17 cellular contexts compared by ENCODE assay signal in the genomic region with DNA sequence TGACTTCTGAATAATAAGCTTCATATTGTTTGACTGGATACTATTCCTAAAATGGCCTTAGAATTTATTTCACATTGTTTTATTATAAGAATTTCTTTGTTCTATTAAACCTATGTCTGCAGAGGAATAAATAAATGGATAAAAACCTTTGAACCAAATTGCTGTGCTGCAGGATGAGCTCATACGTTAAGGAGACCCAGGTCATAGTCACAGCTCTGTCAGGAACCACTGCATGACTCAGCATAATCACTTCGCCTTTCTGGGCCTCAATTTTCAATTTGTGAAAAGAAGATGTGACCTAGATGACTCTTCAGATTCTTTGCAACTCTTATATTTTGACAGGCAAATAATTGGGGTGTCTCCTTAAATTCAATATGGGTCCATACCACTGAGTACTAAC. TPM values are rescaled to one million over a fixed set of nuclear protein-coding genes. Genes with fewer than 3 reads are reported as not detected.
DNase-seq lines count a peak whose midpoint lies in the region; ATAC-seq and TF ChIP-seq lines count a peak whose summit lies in the region.
"Had no signal": no experiment of that assay in that cellular context is flagged by ENCODE, and none has a peak within 500 bp of the region (broad histone marks: within the 10 kb centered on the region; RNA-seq: fewer than 3 reads in every experiment).

No MANE protein-coding gene starts in this region.

- intact Hi-C loops in psoas muscle (cut with DNase I): no loop called here

- ATAC-seq in psoas muscle: no peak
- ATAC-seq: lower lobe of right lung; stimulated activated naive B cell treated with anti-CD40 and anti-IgM and Interleukin-4, amounts not matched to agents 10 μg/mL and 1 μg/mL and 100 μg/mL, for 72 hours had no signal

- no peaks in the 10 kb centered on the region for H3K9me3 ChIP-seq in psoas muscle
- H3K9me3 ChIP-seq: lower lobe of right lung, MG63 had no signal

- WGBS in psoas muscle, 3 donors: 80 to 92% (median 85%) methylated on average over 2 of the region's 2 CpGs

- no peak overlapping the region for H3K4me3 ChIP-seq in HFF-Myc (replicated peaks; ENCODE audit: low read depth, low read length)
- no peak overlapping the region for H3K4me3 ChIP-seq in fibroblast of the aortic adventitia (ENCODE audit: low read depth, low read length)
- H3K4me3 ChIP-seq in psoas muscle: no peak overlapping the region
- H3K4me3 ChIP-seq: coronary artery, lower lobe of right lung, MG63 had no signal

- H3K27me3 ChIP-seq in psoas muscle (ENCODE audit: insufficient read depth in 3 of 3, low read length in 2 of 3): no peaks in the 10 kb centered on the region
- H3K27me3 ChIP-seq: MG63 had no signal

- H3K36me3 ChIP-seq in psoas muscle (ENCODE audit: insufficient read depth in 1 of 2, low read depth in 1 of 2): no peaks in the 10 kb centered on the region
- H3K36me3 ChIP-seq: lower lobe of right lung, MG63 had no signal

- peak; percentile 53 for DNase-seq in AG20443 (ENCODE audit: low spot score)
- DNase-seq in HFF-Myc (ENCODE audit: extremely low read depth, low read depth): peak; percentile 11
- peak; percentile 24 for DNase-seq in SKM-1 (lab: John Stamatoyannopoulos, UW; ENCODE audit: unreplicated experiment)
- DNase-seq in fibroblast of the aortic adventitia (ENCODE audit: low read depth): peak; percentile 45
- no peak for DNase-seq in SW 1271 (lab: John Stamatoyannopoulos, UW)
- DNase-seq in psoas muscle: no peak
- no peak for DNase-seq in NCI-H82 (lab: John Stamatoyannopoulos, UW)
- no peak for DNase-seq in DMS114 treated with DMSO at 0.1 percent for 48 hours (lab: John Stamatoyannopoulos, UW; ENCODE audit: unreplicated experiment)
- DNase-seq: activated CD4-positive, alpha-beta T cell treated with anti-CD3 and anti-CD28 coated beads, Interleukin-2, amount 50 U/mL, for 1 hour; activated gamma-delta T cell treated with Interleukin-2 at 50 U/mL for 16 hours; CD4-positive, alpha-beta memory T cell; lower lobe of right lung; MG63; stimulated activated CD4-positive, alpha-beta T cell treated with anti-CD3 and anti-CD28 coated beads, Interleukin-1b, Interleukin-23, amount 100 ng/mL, for 48 hours; stimulated activated naive B cell treated with anti-CD40 and anti-IgM and Interleukin-4, amounts not matched to agents 10 μg/mL and 1 μg/mL and 100 μg/mL, for 72 hours had no signal

- TF ChIP-seq CTCF in HFF-Myc (IDR thresholded peaks at IDR 0.05; ENCODE audit: low read depth, low read length, missing control alignments) (no peak), fibroblast of the aortic adventitia (IDR thresholded peaks at IDR 0.05; ENCODE audit: insufficient read depth, low read length) (no peak), psoas muscle (IDR thresholded peaks at IDR 0.05) (no peak)

- no peaks in the 10 kb centered on the region for H3K4me1 ChIP-seq in psoas muscle
- H3K4me1 ChIP-seq: parathyroid adenoma had no signal

- no peak overlapping the region for H3K27ac ChIP-seq in psoas muscle
- H3K27ac ChIP-seq: coronary artery, lower lobe of right lung, parathyroid adenoma had no signal

RNA-seq across cellular contexts. Expression of a gene that starts 36.7 kb away (rescaled TPM):
- total RNA-seq in fibroblast of the aortic adventitia (ENCODE audit: low replicate concordance) (not detected in 2 replicates), psoas muscle (not detected)
- not detected for polyA plus RNA-seq in psoas muscle
- total RNA-seq: CD4-positive, alpha-beta memory T cell; lower lobe of right lung had no signal
- polyA plus RNA-seq: CD4-positive, alpha-beta memory T cell had no signal

Comparison
In these comparisons a context has a peak if more than half of its experiments do, and no peak if none do; other contexts are left out.
1. DNase-seq: peak in AG20443 (single experiment), HFF-Myc (single experiment), SKM-1 (single experiment) and fibroblast of the aortic adventitia (single experiment); none in SW 1271 (0 of 2), psoas muscle (0 of 2), NCI-H82 (single experiment) and DMS114 treated with DMSO at 0.1 percent for 48 hours (single experiment).